In genomic region chr4:81481151-81481550, GRCh38 we compare ENCODE assay signal across 28 cellular contexts. TPM values are rescaled to one million over a fixed set of nuclear protein-coding genes. Genes with fewer than 3 reads are reported as not detected.
"Had no signal": no experiment of that assay in that cellular context is flagged by ENCODE, and none has a peak within 500 bp of the region (broad histone marks: within the 10 kb centered on the region; RNA-seq: fewer than 3 reads in every experiment).

No MANE protein-coding gene starts in this region.

- H3K36me3 Mint-ChIP-seq: mesothelial cell of epicardium; naive thymus-derived CD4-positive, alpha-beta T cell; stimulated activated memory B cell treated with anti-CD40 and anti-IgM and Interleukin-4, amounts not matched to agents 10 μg/mL and 1 μg/mL and 100 μg/mL, for 72 hours had no signal

- ATAC-seq: left cardiac atrium; left lung; lower lobe of right lung; naive thymus-derived CD4-positive, alpha-beta T cell; natural killer cell treated with Interleukin-12 subunit alpha and Interleukin-12 subunit beta and Interleukin-15 and Interleukin-18, amount 100 ng/mL, for 72 hours; stimulated activated memory B cell treated with anti-CD40 and anti-IgM and Interleukin-4, amounts not matched to agents 10 μg/mL and 1 μg/mL and 100 μg/mL, for 72 hours; stimulated activated naive CD8-positive, alpha-beta T cell treated with anti-CD3 and anti-CD28 coated beads, Interleukin-15, amount 100 ng/mL, for 72 hours had no signal

- H3K9me3 ChIP-seq: left lung, lower lobe of right lung, ovary, right atrium auricular region, right lobe of liver, tibial nerve, upper lobe of left lung, vagina had no signal

- H3K27me3 Mint-ChIP-seq: progenitor cell of endocrine pancreas; stimulated activated memory B cell treated with anti-CD40 and anti-IgM and Interleukin-4, amounts not matched to agents 10 μg/mL and 1 μg/mL and 100 μg/mL, for 72 hours; stimulated activated naive CD8-positive, alpha-beta T cell treated with anti-CD3 and anti-CD28 coated beads, Interleukin-15, amount 100 ng/mL, for 72 hours had no signal

- H3K4me3 ChIP-seq: left lung, lower lobe of right lung, ovary, right atrium auricular region, right lobe of liver, smooth muscle cell, tibial nerve, upper lobe of left lung, vagina had no signal

- H3K9me3 Mint-ChIP-seq: natural killer cell treated with Interleukin-12 subunit alpha and Interleukin-12 subunit beta and Interleukin-15 and Interleukin-18, amount 100 ng/mL, for 72 hours had no signal

- H3K27me3 ChIP-seq: left lung, ovary, right atrium auricular region, right lobe of liver, tibial nerve, upper lobe of left lung, vagina had no signal

- DNase-seq: hippocampal formation; kidney glomerular epithelial cell; left cardiac atrium; left lung; lower lobe of right lung; mammary epithelial cell; mesenchymal stem cell; naive thymus-derived CD4-positive, alpha-beta T cell; ovary; right lobe of liver; stimulated activated CD4-positive, alpha-beta T cell treated with anti-CD3 and anti-CD28 coated beads, Interleukin-1b, Interleukin-23, amount 100 ng/mL, for 48 hours; stimulated activated CD4-positive, alpha-beta T cell treated with anti-CD3 and anti-CD28 coated beads, Interleukin-2, amount 100 ng/mL, for 48 hours; stimulated activated CD4-positive, alpha-beta T cell treated with anti-CD3 and anti-CD28 coated beads, Interleukin-4, amount 100 ng/mL, for 4 hours; stimulated activated CD8-positive, alpha-beta memory T cell treated with anti-CD3 and anti-CD28 coated beads, Interleukin-4, amount 100 ng/mL, for 48 hours; stimulated activated naive CD4-positive, alpha-beta T cell treated with Interleukin-2 at 50 U/mL for 16 hours; stimulated activated naive CD8-positive, alpha-beta T cell treated with anti-CD3 and anti-CD28 coated beads, Interleukin-15, amount 100 ng/mL, for 72 hours; substantia nigra; upper lobe of left lung had no signal

- H3K36me3 ChIP-seq: left lung, lower lobe of right lung, ovary, right atrium auricular region, right lobe of liver, tibial nerve, upper lobe of left lung, vagina had no signal

- H3K27ac ChIP-seq: ovary, right atrium auricular region, right lobe of liver, tibial nerve, upper lobe of left lung, vagina had no signal

- H3K4me3 Mint-ChIP-seq: mesothelial cell of epicardium; naive thymus-derived CD4-positive, alpha-beta T cell; natural killer cell treated with Interleukin-12 subunit alpha and Interleukin-12 subunit beta and Interleukin-15 and Interleukin-18, amount 100 ng/mL, for 72 hours; stimulated activated memory B cell treated with anti-CD40 and anti-IgM and Interleukin-4, amounts not matched to agents 10 μg/mL and 1 μg/mL and 100 μg/mL, for 72 hours; stimulated activated naive CD8-positive, alpha-beta T cell treated with anti-CD3 and anti-CD28 coated beads, Interleukin-15, amount 100 ng/mL, for 72 hours had no signal

- H3K4me1 Mint-ChIP-seq: stimulated activated naive CD8-positive, alpha-beta T cell treated with anti-CD3 and anti-CD28 coated beads, Interleukin-15, amount 100 ng/mL, for 72 hours had no signal

- H3K4me2 ChIP-seq: smooth muscle cell had no signal

- H3K4me1 ChIP-seq: lower lobe of right lung, right atrium auricular region, right lobe of liver, tibial nerve, upper lobe of left lung, vagina had no signal

- H3K27ac Mint-ChIP-seq: mesothelial cell of epicardium; naive thymus-derived CD4-positive, alpha-beta T cell; progenitor cell of endocrine pancreas; stimulated activated memory B cell treated with anti-CD40 and anti-IgM and Interleukin-4, amounts not matched to agents 10 μg/mL and 1 μg/mL and 100 μg/mL, for 72 hours; stimulated activated naive CD8-positive, alpha-beta T cell treated with anti-CD3 and anti-CD28 coated beads, Interleukin-15, amount 100 ng/mL, for 72 hours had no signal

- FAIRE-seq: keratinocyte had no signal

RNA-seq across cellular contexts. Expression of gene RASGEF1B, which starts 9.4 kb away (rescaled TPM):
- total RNA-seq: myocyte had no signal
